In the genomic region with DNA sequence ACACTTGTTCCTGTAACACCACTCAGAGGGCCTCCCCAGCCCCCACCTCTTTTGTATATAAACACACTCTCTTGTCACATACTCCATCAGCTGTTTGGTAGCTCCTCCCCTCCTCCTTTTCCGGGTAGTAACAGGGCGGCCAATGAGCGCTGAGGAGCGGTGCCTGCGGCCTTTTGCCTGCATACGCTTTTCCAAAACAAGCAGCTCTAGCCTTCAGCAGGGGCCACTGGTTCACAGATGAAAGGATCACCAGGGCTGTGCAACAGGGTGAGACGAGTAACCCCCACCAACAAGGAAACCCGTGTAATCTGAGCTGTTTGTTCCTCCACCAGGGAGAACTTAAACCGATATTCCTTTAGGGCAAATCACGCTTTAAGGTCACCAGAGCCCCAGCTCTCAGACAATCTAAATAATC, we compare ENCODE assay signal across 8 cellular contexts. TPM values are rescaled to one million over a fixed set of nuclear protein-coding genes. Genes with fewer than 3 reads are reported as not detected.
DNase-seq lines count a peak whose midpoint lies in the region; ATAC-seq and TF ChIP-seq lines count a peak whose summit lies in the region.

No MANE protein-coding gene starts in this region.

- H3K9me3 Mint-ChIP-seq in activated naive CD4-positive, alpha-beta T cell treated with anti-CD3 and anti-CD28 coated beads, Interleukin-2, amount 50 U/mL, for 72 hours = peaks cover 0 to 5% of the 10 kb centered on the region in 2 donors
- no peaks in the 10 kb centered on the region for H3K9me3 Mint-ChIP-seq in osteocyte (ENCODE audit: unreplicated experiment)

- no peaks in the 10 kb centered on the region for H3K27me3 Mint-ChIP-seq in osteocyte (ENCODE audit: unreplicated experiment)

- no peaks in the 10 kb centered on the region for H3K27me3 ChIP-seq in thymus (ENCODE audit: control insufficient read depth, insufficient read depth)

- peaks cover 16% of the 10 kb centered on the region for H3K4me1 ChIP-seq in thymus (ENCODE audit: control insufficient read depth, insufficient read depth, low read length)

- peak overlapping the region; percentile 88 for H3K27ac ChIP-seq in thymus (ENCODE audit: low read depth)

- intact Hi-C loops in Right ventricle myocardium inferior (cut with DNase I) = no loop called here

- ATAC-seq in GM21737 (IDR thresholded peaks at IDR 0.05; ENCODE audit: unreplicated experiment) = peak; percentile 53
- peak; percentile 66 to 67 for ATAC-seq in activated naive CD4-positive, alpha-beta T cell treated with anti-CD3 and anti-CD28 coated beads, Interleukin-2, amount 50 U/mL, for 72 hours
- ATAC-seq in Right ventricle myocardium inferior = peak; percentile 79

- peak overlapping the region; percentile 92 for H3K4me3 ChIP-seq in thymus (ENCODE audit: low read length)

- H3K36me3 ChIP-seq in thymus (ENCODE audit: control insufficient read depth, insufficient read depth) = no peaks in the 10 kb centered on the region

- H3K9me3 ChIP-seq in thymus (ENCODE audit: control insufficient read depth) = no peaks in the 10 kb centered on the region

- 7% methylated on average over 10 of the region's 10 CpGs for WGBS in thymus

- no peak overlapping the region for H3K4me3 Mint-ChIP-seq in osteocyte (ENCODE audit: unreplicated experiment)

- no peak overlapping the region for H3K27ac Mint-ChIP-seq in activated naive CD4-positive, alpha-beta T cell treated with anti-CD3 and anti-CD28 coated beads, Interleukin-2, amount 50 U/mL, for 72 hours
- H3K27ac Mint-ChIP-seq in osteocyte (ENCODE audit: unreplicated experiment) = no peak overlapping the region

- no peak for TF ChIP-seq CTCF in osteocyte (IDR thresholded peaks at IDR 0.05)

- peak; percentile 82 for DNase-seq in DMS79 (lab: John Stamatoyannopoulos, UW)
- peak; percentile 93 for DNase-seq in LHCN-M2 (ENCODE audit: low read depth)
- peak; percentile 89 for DNase-seq in SK-N-DZ (ENCODE audit: low spot score)
- peak; percentile 71 to 77 for DNase-seq in activated naive CD4-positive, alpha-beta T cell treated with anti-CD3 and anti-CD28 coated beads, Interleukin-2, amount 50 U/mL, for 72 hours (ENCODE audit: low spot score in 2 of 2)
- peak; percentile 90 for DNase-seq in Right ventricle myocardium inferior (ENCODE audit: missing footprints)
- DNase-seq in osteocyte (ENCODE audit: extremely low spot score, unreplicated experiment) = peak; percentile 90

- H3K36me3 Mint-ChIP-seq in activated naive CD4-positive, alpha-beta T cell treated with anti-CD3 and anti-CD28 coated beads, Interleukin-2, amount 50 U/mL, for 72 hours = peaks cover 10 to 11% of the 10 kb centered on the region in 2 donors
- peaks cover 11% of the 10 kb centered on the region for H3K36me3 Mint-ChIP-seq in osteocyte (ENCODE audit: unreplicated experiment)

- H3K4me1 Mint-ChIP-seq in osteocyte (ENCODE audit: unreplicated experiment) = peaks cover 5% of the 10 kb centered on the region

RNA-seq across cellular contexts. Expression of gene UBE2H, which starts 3.9 kb away (rescaled TPM):
- total RNA-seq in LHCN-M2 (2014; rRNA removed) = 61.3 and 72.6 TPM in 2 replicates
- 49.9 TPM for polyA plus RNA-seq in LHCN-M2 (2012)
- polyA plus RNA-seq in SK-N-DZ (2014; cell fraction: cytosol; rRNA removed) = 15.9 and 17.9 TPM in 2 replicates
- polyA plus RNA-seq in SK-N-DZ (2014; cell fraction: nucleus; rRNA removed) = 10.5 and 12.6 TPM in 2 replicates
- total RNA-seq in activated naive CD4-positive, alpha-beta T cell treated with anti-CD3 and anti-CD28 coated beads, Interleukin-2, amount 50 U/mL, for 72 hours = 10 to 100 TPM; 30.0 to 35.5 TPM
- total RNA-seq in Right ventricle myocardium inferior = 103 TPM
- 143 and 160 TPM in 2 replicates for total RNA-seq in osteocyte
- polyA plus RNA-seq in thymus = 31.8 TPM

Comparison
In these comparisons a context has a peak if more than half of its experiments do, and no peak if none do; other contexts are left out.
1. Peak in every context shown above with its lines: DNase-seq, ATAC-seq, H3K4me3 ChIP-seq and H3K27ac ChIP-seq.